12 cellular contexts compared by ENCODE assay signal in the genomic region with DNA sequence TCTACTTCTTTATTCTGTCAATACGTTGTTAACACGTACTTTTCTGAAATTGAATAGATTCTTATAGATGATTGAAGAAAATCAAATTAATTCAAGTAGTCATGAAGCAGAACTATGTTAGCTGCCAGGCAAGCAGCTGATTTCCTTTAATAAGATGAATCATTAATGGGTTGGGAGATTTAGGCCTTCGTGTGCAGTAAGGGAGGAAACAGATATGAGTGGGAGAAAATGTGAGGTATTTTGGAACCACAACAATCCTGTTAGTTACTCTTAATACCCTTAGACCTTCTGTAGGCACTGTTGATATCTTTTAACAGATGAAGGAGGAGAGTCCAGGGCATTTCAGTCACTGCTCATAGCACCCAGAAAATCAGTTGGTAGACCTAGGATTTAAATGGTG.
DNase-seq lines count a peak whose midpoint lies in the region; ATAC-seq and TF ChIP-seq lines count a peak whose summit lies in the region.
"Had no signal": no experiment of that assay in that cellular context is flagged by ENCODE, and none has a peak within 500 bp of the region (broad histone marks: within the 10 kb centered on the region; RNA-seq: fewer than 3 reads in every experiment).

No MANE protein-coding gene starts in this region.

- H3K36me3 Mint-ChIP-seq in naive thymus-derived CD4-positive, alpha-beta T cell = peaks cover 0 to 30% (median 10%) of the 10 kb centered on the region in 5 donors
- peaks cover 4% of the 10 kb centered on the region for H3K36me3 Mint-ChIP-seq in glutamatergic neuron (ENCODE audit: unreplicated experiment)

- H3K36me3 ChIP-seq in brain microvascular endothelial cell (replicated peaks) = no peaks in the 10 kb centered on the region
- no peaks in the 10 kb centered on the region for H3K36me3 ChIP-seq in naive thymus-derived CD4-positive, alpha-beta T cell (ENCODE audit: control insufficient read depth in 2 of 3, insufficient read depth in 3 of 3, low read length in 3 of 3)
- H3K36me3 ChIP-seq: tibial artery had no signal

- H3K9me3 Mint-ChIP-seq in naive thymus-derived CD4-positive, alpha-beta T cell = peaks cover 0 to 4% (median 0%) of the 10 kb centered on the region in 11 donors
- H3K9me3 Mint-ChIP-seq in glutamatergic neuron (ENCODE audit: unreplicated experiment) = peaks cover 5% of the 10 kb centered on the region

- POLR2A ChIA-PET in naive thymus-derived CD4-positive, alpha-beta T cell (lab: Charles Lee) = no interaction called here

- H3K4me1 Mint-ChIP-seq in naive thymus-derived CD4-positive, alpha-beta T cell = peaks cover 16 to 29% (median 18%) of the 10 kb centered on the region in 7 donors
- no peaks in the 10 kb centered on the region for H3K4me1 Mint-ChIP-seq in glutamatergic neuron (ENCODE audit: low read depth, unreplicated experiment)

- peak overlapping the region in 1 of 9 donors; percentile 86 for H3K27ac Mint-ChIP-seq in naive thymus-derived CD4-positive, alpha-beta T cell
- H3K27ac Mint-ChIP-seq in glutamatergic neuron (ENCODE audit: unreplicated experiment) = no peak overlapping the region

- ATAC-seq in naive thymus-derived CD4-positive, alpha-beta T cell = no peak

- H3K27me3 Mint-ChIP-seq in naive thymus-derived CD4-positive, alpha-beta T cell = no peaks in the 10 kb centered on the region
- peaks cover 2% of the 10 kb centered on the region for H3K27me3 Mint-ChIP-seq in glutamatergic neuron (ENCODE audit: unreplicated experiment)

- H3K27ac ChIP-seq in brain microvascular endothelial cell = peak overlapping the region; percentile 38
- H3K27ac ChIP-seq in naive thymus-derived CD4-positive, alpha-beta T cell (ENCODE audit: low read depth, low read length) = no peak overlapping the region
- H3K27ac ChIP-seq: tibial artery had no signal

- H3K27me3 ChIP-seq in brain microvascular endothelial cell (replicated peaks) = no peaks in the 10 kb centered on the region
- H3K27me3 ChIP-seq in naive thymus-derived CD4-positive, alpha-beta T cell (ENCODE audit: control insufficient read depth in 2 of 2, insufficient read depth in 2 of 2, low read length in 2 of 2) = no peaks in the 10 kb centered on the region
- H3K27me3 ChIP-seq: tibial artery had no signal

- H3K9me3 ChIP-seq in naive thymus-derived CD4-positive, alpha-beta T cell (ENCODE audit: control insufficient read depth in 2 of 3, low read length in 3 of 3) = no peaks in the 10 kb centered on the region
- H3K9me3 ChIP-seq: tibial artery had no signal

- TF ChIP-seq CTCF in brain microvascular endothelial cell (IDR thresholded peaks at IDR 0.05; ENCODE audit: low read depth, low read length, missing control alignments) (no peak), glutamatergic neuron (IDR thresholded peaks at IDR 0.05; ENCODE audit: partially characterized antibody, unreplicated experiment) (no peak)

- H3K4me1 ChIP-seq in naive thymus-derived CD4-positive, alpha-beta T cell (ENCODE audit: control insufficient read depth in 2 of 2, insufficient read depth in 2 of 2, low read length in 2 of 2) = no peaks in the 10 kb centered on the region

- H3K4me3 Mint-ChIP-seq in naive thymus-derived CD4-positive, alpha-beta T cell = no peak overlapping the region
- no peak overlapping the region for H3K4me3 Mint-ChIP-seq in glutamatergic neuron (ENCODE audit: unreplicated experiment)

- H3K4me3 ChIP-seq in brain microvascular endothelial cell (ENCODE audit: low read depth, low read length) = no peak overlapping the region
- H3K4me3 ChIP-seq in naive thymus-derived CD4-positive, alpha-beta T cell (ENCODE audit: low read length) = no peak overlapping the region
- H3K4me3 ChIP-seq: tibial artery had no signal

- in situ Hi-C loops in ACHN (cut with HindIII; ENCODE audit: low pct_ligation_motif_present, low pct_unique_long_range_greater_than_20kb, low sequenced_read_pairs) = no loop called here
- in situ Hi-C loops in brain microvascular endothelial cell (cut with HindIII; ENCODE audit: low pct_ligation_motif_present, low sequenced_read_pairs) = no loop called here

- CTCF ChIA-PET in naive thymus-derived CD4-positive, alpha-beta T cell (lab: Charles Lee) = no interaction called here

- intact Hi-C loops in naive thymus-derived CD4-positive, alpha-beta T cell (cut with micrococcal nuclease) = no loop called here

- peak; percentile 52 for DNase-seq in ACHN
- DNase-seq in HT1080 (ENCODE audit: low read depth) = peak; percentile 56
- peak; percentile 43 for DNase-seq in brain microvascular endothelial cell
- DNase-seq in lung microvascular endothelial cell (ENCODE audit: low read depth in 2 of 2) = peak; percentile 55 to 85
- no peak for DNase-seq in naive thymus-derived CD4-positive, alpha-beta T cell
- DNase-seq in medulla oblongata (ENCODE audit: extremely low spot score) = no peak
- DNase-seq in DMS 273 treated with DMSO at 0.1 percent for 48 hours (lab: John Stamatoyannopoulos, UW) = no peak
- DNase-seq in glutamatergic neuron = no peak
- DNase-seq: effector memory CD4-positive, alpha-beta T cell; NCI-H446; stimulated activated CD4-positive, alpha-beta T cell treated with anti-CD3 and anti-CD28 coated beads, Interleukin-2, amount 100 ng/mL, for 24 hours; tibial artery had no signal

Comparison
In these comparisons a context has a peak if more than half of its experiments do, and no peak if none do; other contexts are left out.
1. DNase-seq: peak in ACHN (single experiment), HT1080 (single experiment), brain microvascular endothelial cell (single experiment) and lung microvascular endothelial cell (2 of 2); none in naive thymus-derived CD4-positive, alpha-beta T cell (0 of 9), medulla oblongata (single experiment), DMS 273 treated with DMSO at 0.1 percent for 48 hours (single experiment) and glutamatergic neuron (single experiment).